ENCODE assay signal across 1 cellular context in genomic region chr14:24307156-24307574, GRCh38.
TF ChIP-seq lines count a peak whose summit lies in the region.

No MANE protein-coding gene starts in this region.

TF ChIP-seq in HepG2, 621 proteins besides CTCF, POLR2A, EP300 and RAD21 (continued from another document):
- TF ChIP-seq CSRNP1 (CRISPR knock-in tag; IDR thresholded peaks at IDR 0.05) = peak; percentile 15; the same call in 1 of the 2 replicates
- TF ChIP-seq ZNF674 (CRISPR knock-in tag; IDR thresholded peaks at IDR 0.05; ENCODE audit: low read depth) = peak; percentile 85; the same call in 1 of the 2 replicates
- TF ChIP-seq ZNF496 (CRISPR knock-in tag; IDR thresholded peaks at IDR 0.05; ENCODE audit: insufficient replicate concordance) = no peak
- peak; percentile 6 for TF ChIP-seq HNRNPH1 (optimal IDR thresholded peaks at IDR 0.05; ENCODE audit: low read depth, low read length)
- TF ChIP-seq ZNF160 (CRISPR knock-in tag; IDR thresholded peaks at IDR 0.05) = peak; percentile 8; the same call in 1 of the 2 replicates
- peak; percentile 22; the same call in 1 of the 2 replicates for TF ChIP-seq NFATC3 (CRISPR knock-in tag; IDR thresholded peaks at IDR 0.05)
- peak; percentile 59 for TF ChIP-seq ZFY (CRISPR knock-in tag; IDR thresholded peaks at IDR 0.05)
- peak; percentile 14; the same call in 1 of the 2 replicates for TF ChIP-seq ZNF232 (CRISPR knock-in tag; IDR thresholded peaks at IDR 0.05; ENCODE audit: borderline replicate concordance)
- TF ChIP-seq GRHL1 (CRISPR knock-in tag; conservative IDR thresholded peaks at IDR 0.05) = no peak
- 0 out of 2 replicates have a peak, but pooled peaks have one; percentile 55 for TF ChIP-seq ZNF598 (CRISPR knock-in tag; IDR thresholded peaks at IDR 0.05; ENCODE audit: borderline replicate concordance)
- no peak for TF ChIP-seq ZNF660 (CRISPR knock-in tag; IDR thresholded peaks at IDR 0.05; ENCODE audit: borderline replicate concordance, low read depth)
- TF ChIP-seq TCF7 (IDR thresholded peaks at IDR 0.05; ENCODE audit: low read depth) = no peak
- TF ChIP-seq KLF12 (CRISPR knock-in tag; IDR thresholded peaks at IDR 0.05; ENCODE audit: borderline replicate concordance) = peak; percentile 17; the same call in 1 of the 2 replicates
- TF ChIP-seq ZNF276 (CRISPR knock-in tag; IDR thresholded peaks at IDR 0.05; ENCODE audit: low read depth) = no peak
- 0 out of 2 replicates have a peak, but pooled peaks have one; percentile 20 for TF ChIP-seq SUZ12 (IDR thresholded peaks at IDR 0.05; ENCODE audit: low read depth, low read length)
- peak; percentile 79 for TF ChIP-seq PRPF4 (IDR thresholded peaks at IDR 0.05; ENCODE audit: low read depth, low read length, poor library complexity, severe bottlenecking)
- TF ChIP-seq ELF4 (CRISPR knock-in tag; IDR thresholded peaks at IDR 0.05; ENCODE audit: borderline replicate concordance) = peak; percentile 93; the same call in 1 of the 2 replicates
- peak; percentile 7 for TF ChIP-seq ZNF883 (CRISPR knock-in tag; IDR thresholded peaks at IDR 0.05; ENCODE audit: not compliant biosample characterization)
- TF ChIP-seq NFE2L1 (CRISPR knock-in tag; IDR thresholded peaks at IDR 0.05; ENCODE audit: borderline replicate concordance) = peak; percentile 68; the same call in 1 of the 2 replicates
- TF ChIP-seq ZNF205 (CRISPR knock-in tag; IDR thresholded peaks at IDR 0.05) = peak; percentile 24; the same call in 1 of the 2 replicates
- no peak for TF ChIP-seq ZNF761 (CRISPR knock-in tag; conservative IDR thresholded peaks at IDR 0.05)
- TF ChIP-seq BORCS8-MEF2B (CRISPR knock-in tag; IDR thresholded peaks at IDR 0.05) = no peak
- TF ChIP-seq ZFX (CRISPR knock-in tag; IDR thresholded peaks at IDR 0.05; ENCODE audit: low read depth) = peak; percentile 66; the same call in 1 of the 2 replicates
- TF ChIP-seq IKZF1 (IDR thresholded peaks at IDR 0.05) = no peak
- 0 out of 2 replicates have a peak, but pooled peaks have one; percentile 59 for TF ChIP-seq SALL2 (CRISPR knock-in tag; IDR thresholded peaks at IDR 0.05)
- no peak for TF ChIP-seq RXRA (CRISPR knock-in tag; IDR thresholded peaks at IDR 0.05)
- 0 out of 2 replicates have a peak, but pooled peaks have one; percentile 12 for TF ChIP-seq ZNF800 (CRISPR knock-in tag; IDR thresholded peaks at IDR 0.05)
- peak; percentile 88; the same call in 1 of the 2 replicates for TF ChIP-seq ZNF83 (CRISPR knock-in tag; IDR thresholded peaks at IDR 0.05; ENCODE audit: borderline replicate concordance)
- no peak for TF ChIP-seq ATAD3A (CRISPR knock-in tag; IDR thresholded peaks at IDR 0.05)
- TF ChIP-seq ZNF777 (CRISPR knock-in tag; IDR thresholded peaks at IDR 0.05) = 0 out of 2 replicates have a peak, but pooled peaks have one; percentile 41
- peak; percentile 60; the same call in 1 of the 2 replicates for TF ChIP-seq ARHGAP35 (CRISPR knock-in tag; IDR thresholded peaks at IDR 0.05; ENCODE audit: borderline replicate concordance)
- TF ChIP-seq CC2D1A (CRISPR knock-in tag; IDR thresholded peaks at IDR 0.05) = 0 out of 2 replicates have a peak, but pooled peaks have one; percentile 57
- 0 out of 2 replicates have a peak, but pooled peaks have one; percentile 78 for TF ChIP-seq ZNF572 (CRISPR knock-in tag; IDR thresholded peaks at IDR 0.05)
- no peak; the same call in 1 of the 2 replicates for TF ChIP-seq ZNF430 (CRISPR knock-in tag; IDR thresholded peaks at IDR 0.05)
- peak; percentile 41; the same call in 1 of the 2 replicates for TF ChIP-seq SAFB2 (CRISPR knock-in tag; IDR thresholded peaks at IDR 0.05; ENCODE audit: borderline replicate concordance, low read depth)
- TF ChIP-seq POLR2AphosphoS2 (IDR thresholded peaks at IDR 0.05; ENCODE audit: low read depth, low read length) = 0 out of 2 replicates have a peak, but pooled peaks have one; percentile 32
TF ChIP-seq in HepG2: peak in this region for 59.
